Comparison of ENCODE assay signal across 10 cellular contexts in genomic region chr9:14271078-14271673, GRCh38. TPM values are rescaled to one million over a fixed set of nuclear protein-coding genes. Genes with fewer than 3 reads are reported as not detected.
DNase-seq lines count a peak whose midpoint lies in the region; ATAC-seq lines count a peak whose summit lies in the region.
"Had no signal": no experiment of that assay in that cellular context is flagged by ENCODE, and none has a peak within 500 bp of the region (broad histone marks: within the 10 kb centered on the region; RNA-seq: fewer than 3 reads in every experiment).

No MANE protein-coding gene starts in this region.

- H3K27me3 ChIP-seq in trophoblast cell (ENCODE audit: insufficient read depth, low read length) = no peaks in the 10 kb centered on the region

- H2BK120ac ChIP-seq in trophoblast cell (ENCODE audit: insufficient read depth, low read length, poor library complexity) = no peak overlapping the region

- H3K79me2 ChIP-seq in trophoblast cell (ENCODE audit: control insufficient read depth, insufficient read depth, low read length, poor library complexity) = no peaks in the 10 kb centered on the region

- peaks cover 0 to 6% of the 10 kb centered on the region in 2 experiments for H3K4me1 ChIP-seq in trophoblast cell (ENCODE audit: control insufficient read depth in 1 of 2, insufficient read depth in 2 of 2, low read length in 2 of 2)

- no peak overlapping the region for H4K8ac ChIP-seq in trophoblast cell (ENCODE audit: low read depth, low read length)

- no peak overlapping the region for H2AFZ ChIP-seq in trophoblast cell (ENCODE audit: insufficient read depth, low read length, poor library complexity)

- no peak overlapping the region for H2BK12ac ChIP-seq in trophoblast cell (ENCODE audit: low read length)

- no peak overlapping the region for H3K14ac ChIP-seq in trophoblast cell (ENCODE audit: low read length)

- ATAC-seq in GM18858 (IDR thresholded peaks at IDR 0.05; ENCODE audit: unreplicated experiment) = no peak
- no peak for ATAC-seq in stimulated activated naive CD8-positive, alpha-beta T cell treated with anti-CD3 and anti-CD28 coated beads, Interleukin-15, Interleukin-2, amounts not matched to agents 100 U/mL and 50 U/mL, for 24 hours
- no peak for ATAC-seq in HG03457 (IDR thresholded peaks at IDR 0.05; ENCODE audit: unreplicated experiment)

- H3K18ac ChIP-seq in trophoblast cell (ENCODE audit: low read length) = no peak overlapping the region

- H2AK5ac ChIP-seq in trophoblast cell (ENCODE audit: low read length) = no peak overlapping the region

- H3K9me3 ChIP-seq in trophoblast cell (ENCODE audit: insufficient read depth, low read depth, low read length) = no peaks in the 10 kb centered on the region

- H3K23ac ChIP-seq in trophoblast cell (ENCODE audit: low read length) = no peak overlapping the region

- no peak overlapping the region for H4K91ac ChIP-seq in trophoblast cell (ENCODE audit: low read depth, low read length)

- H4K12ac ChIP-seq in trophoblast cell (ENCODE audit: low read depth, low read length) = no peak overlapping the region

- no peak overlapping the region for H3K4ac ChIP-seq in trophoblast cell (ENCODE audit: low read depth, low read length)

- no CpG with 5 or more reads among the region's 7 CpGs for WGBS in trophoblast cell (ENCODE audit: extremely low coverage, insufficient coverage, insufficient read length)

- H2BK5ac ChIP-seq in trophoblast cell (ENCODE audit: low read depth, low read length, poor library complexity) = no peak overlapping the region

- H3K79me1 ChIP-seq in trophoblast cell (ENCODE audit: low read length) = peaks cover 1% of the 10 kb centered on the region

- H3K4me2 ChIP-seq in trophoblast cell (ENCODE audit: low read length) = peak overlapping the region; percentile 26

- peak overlapping the region; percentile 35 for H3K27ac ChIP-seq in trophoblast cell (ENCODE audit: low read depth, low read length)

- no peak overlapping the region for H3K4me3 ChIP-seq in trophoblast cell (ENCODE audit: low read depth, low read length)

- DNase-seq in H4 (ENCODE audit: low spot score) (peak; percentile 45), OCI-M1 (lab: John Stamatoyannopoulos, UW) (peak; percentile 73), fibroblast of the conjunctiva (ENCODE audit: low read depth) (peak; percentile 85), trophoblast cell (no peak), NOMO-1 (lab: John Stamatoyannopoulos, UW; ENCODE audit: unreplicated experiment in 2 of 2) (no peak)
- DNase-seq in stimulated activated naive CD8-positive, alpha-beta T cell treated with anti-CD3 and anti-CD28 coated beads, Interleukin-15, Interleukin-2, amounts not matched to agents 100 U/mL and 50 U/mL, for 24 hours = no peak
- DNase-seq: naive B cell had no signal

- H3K9ac ChIP-seq in trophoblast cell (ENCODE audit: low read length) = no peak overlapping the region

- H3K36me3 ChIP-seq in trophoblast cell (ENCODE audit: control insufficient read depth in 1 of 2, insufficient read depth in 2 of 2, low read length in 2 of 2) = no peaks in the 10 kb centered on the region

RNA-seq across cellular contexts. Expression of gene NFIB, which starts 42.8 kb away (rescaled TPM):
- 10.2 and 11.3 TPM in 2 replicates for total RNA-seq in H4 (2014; rRNA removed; shearing (Covaris generic))
- 0.96 and 1.2 TPM in 2 replicates for polyA plus RNA-seq in trophoblast cell (2013)
- total RNA-seq: T-helper 2 cell treated with Interferon-gamma antibody and Interleukin-4, amounts not matched to agents 100 ng/mL and 5 ng/mL, for 36 hours had no signal

Comparison
In these comparisons a context has a peak if more than half of its experiments do, and no peak if none do; other contexts are left out.
1. DNase-seq: peak in H4 (single experiment), OCI-M1 (single experiment) and fibroblast of the conjunctiva (single experiment); none in trophoblast cell (0 of 2), stimulated activated naive CD8-positive, alpha-beta T cell treated with anti-CD3 and anti-CD28 coated beads, Interleukin-15, Interleukin-2, amounts not matched to agents 100 U/mL and 50 U/mL, for 24 hours (single experiment) and NOMO-1 (0 of 2).